Comparison of ENCODE assay signal across 11 cellular contexts in the genomic region with DNA sequence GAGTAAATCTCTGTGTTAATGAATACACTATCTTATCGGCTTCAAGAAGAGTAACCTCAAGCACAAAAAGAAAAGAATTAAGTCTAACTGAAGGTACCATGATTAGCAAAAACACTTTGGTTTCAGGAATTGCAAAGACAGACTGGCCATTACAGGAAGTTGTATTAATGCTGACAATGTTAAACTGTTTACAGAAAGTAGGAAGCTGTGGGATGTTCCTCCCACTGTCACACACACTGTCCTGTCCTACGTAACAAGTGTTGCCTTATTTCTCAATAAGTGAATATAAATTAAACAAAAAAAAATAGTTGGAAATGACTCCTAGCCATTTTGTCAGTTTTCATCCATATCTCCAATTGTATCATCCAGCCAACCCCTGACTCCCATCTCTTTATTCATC. TPM values are rescaled to one million over a fixed set of nuclear protein-coding genes. Genes with fewer than 3 reads are reported as not detected.
DNase-seq lines count a peak whose midpoint lies in the region; ATAC-seq and TF ChIP-seq lines count a peak whose summit lies in the region.
"Had no signal": no experiment of that assay in that cellular context is flagged by ENCODE, and none has a peak within 500 bp of the region (broad histone marks: within the 10 kb centered on the region; RNA-seq: fewer than 3 reads in every experiment).

No MANE protein-coding gene starts in this region.

- DNase-seq in activated naive CD4-positive, alpha-beta T cell treated with anti-CD3 and anti-CD28 coated beads for 36 hours, result no peak
- DNase-seq in activated naive CD4-positive, alpha-beta T cell (lab: John Stamatoyannopoulos, UW), result no peak
- DNase-seq in memory B cell (ENCODE audit: low spot score in 2 of 2), result no peak
- no peak for DNase-seq in upper lobe of left lung
- no peak for DNase-seq in posterior cingulate gyrus
- no peak for DNase-seq in effector CD4-positive, alpha-beta T cell
- DNase-seq: central memory CD4-positive, alpha-beta T cell; NCI-H146 had no signal

- CTCF ChIA-PET in activated naive CD4-positive, alpha-beta T cell treated with anti-CD3 and anti-CD28 coated beads for 36 hours (lab: Charles Lee), result no interaction called here

- peak; percentile 61 for ATAC-seq in memory B cell (ENCODE audit: low read depth)
- ATAC-seq in upper lobe of left lung (ENCODE audit: low FRiP score in 2 of 2), result peak; percentile 80 to 85
- ATAC-seq in HG03521 (IDR thresholded peaks at IDR 0.05; ENCODE audit: unreplicated experiment), result no peak

- peaks cover 56 to 83% (median 72%) of the 10 kb centered on the region in 4 donors for H3K4me1 ChIP-seq in upper lobe of left lung

- 36 to 43% methylated on average over 2 of the region's 2 CpGs for WGBS in upper lobe of left lung, 2 donors

- H3K9me3 ChIP-seq in upper lobe of left lung, result no peaks in the 10 kb centered on the region

- peaks cover 50% of the 10 kb centered on the region for H3K36me3 Mint-ChIP-seq in activated naive CD4-positive, alpha-beta T cell treated with anti-CD3 and anti-CD28 coated beads for 36 hours (ENCODE audit: low read depth)
- H3K36me3 Mint-ChIP-seq in memory B cell, result peaks cover 35% of the 10 kb centered on the region

- H3K9me3 Mint-ChIP-seq in activated naive CD4-positive, alpha-beta T cell treated with anti-CD3 and anti-CD28 coated beads for 36 hours, result no peaks in the 10 kb centered on the region
- H3K9me3 Mint-ChIP-seq in memory B cell, result no peaks in the 10 kb centered on the region

- H3K27me3 ChIP-seq in upper lobe of left lung, result no peaks in the 10 kb centered on the region

- peaks cover 81% of the 10 kb centered on the region for H3K4me1 Mint-ChIP-seq in activated naive CD4-positive, alpha-beta T cell treated with anti-CD3 and anti-CD28 coated beads for 36 hours (ENCODE audit: low read depth)
- peaks cover 36% of the 10 kb centered on the region for H3K4me1 Mint-ChIP-seq in memory B cell

- TF ChIP-seq EP300 in upper lobe of left lung (IDR thresholded peaks at IDR 0.05), result peak in 2 of 4 donors; percentile 21 to 22

- intact Hi-C loops in activated naive CD4-positive, alpha-beta T cell treated with anti-CD3 and anti-CD28 coated beads for 36 hours (cut with micrococcal nuclease), result no loop called here
- intact Hi-C loops in posterior cingulate gyrus (cut with DNase I), result no loop called here

- peak in 1 of 4 donors; percentile 42 for TF ChIP-seq POLR2A in upper lobe of left lung (IDR thresholded peaks at IDR 0.05)

- no peak for TF ChIP-seq CTCF in upper lobe of left lung (IDR thresholded peaks at IDR 0.05)

- H3K36me3 ChIP-seq in upper lobe of left lung, result peaks cover 6 to 54% (median 18%) of the 10 kb centered on the region in 4 donors

- H3K27ac ChIP-seq in angular gyrus (ENCODE audit: low read depth, low read length) (peak overlapping the region; percentile 45), upper lobe of left lung (peak overlapping the region; percentile 65 to 98 (median 76))
- H3K27ac ChIP-seq: VCaP had no signal

- H3K27ac Mint-ChIP-seq in activated naive CD4-positive, alpha-beta T cell treated with anti-CD3 and anti-CD28 coated beads for 36 hours, result peak overlapping the region; percentile 10
- peak overlapping the region; percentile 68 for H3K27ac Mint-ChIP-seq in memory B cell

- H3K27me3 Mint-ChIP-seq in activated naive CD4-positive, alpha-beta T cell treated with anti-CD3 and anti-CD28 coated beads for 36 hours (ENCODE audit: low read depth), result no peaks in the 10 kb centered on the region
- no peaks in the 10 kb centered on the region for H3K27me3 Mint-ChIP-seq in memory B cell

- no peak overlapping the region for H3K4me3 ChIP-seq in upper lobe of left lung

- no peak overlapping the region for H3K4me3 Mint-ChIP-seq in activated naive CD4-positive, alpha-beta T cell treated with anti-CD3 and anti-CD28 coated beads for 36 hours
- no peak overlapping the region for H3K4me3 Mint-ChIP-seq in memory B cell

RNA-seq across cellular contexts. Expression of gene GNA13, which starts 8.6 kb away (rescaled TPM):
- total RNA-seq in activated naive CD4-positive, alpha-beta T cell treated with anti-CD3 and anti-CD28 coated beads for 36 hours, result 10 to 100 TPM; 42.4 to 44.9 TPM
- total RNA-seq in upper lobe of left lung, result 10 to 100 TPM; 33.7 to 56.4 (median 46.2) TPM
